ENCODE assay signal across 8 cellular contexts in genomic region chr10:132435320-132435719, GRCh38. TPM values are rescaled to one million over a fixed set of nuclear protein-coding genes. Genes with fewer than 3 reads are reported as not detected.
DNase-seq lines count a peak whose midpoint lies in the region; ATAC-seq, FAIRE-seq and TF ChIP-seq lines count a peak whose summit lies in the region.
"Not testable (repeated sequence)": the region's sequence is repeated elsewhere in the genome, so short reads cannot be mapped to it uniquely, and the experiment has no call there.

No MANE protein-coding gene starts in this region.

- H4K20me1 ChIP-seq in GM12878 (ENCODE audit: control insufficient read depth, insufficient read depth); H1 (replicated peaks in 1 of 2; ENCODE audit: control insufficient read depth in 1 of 2, insufficient read depth in 2 of 2, low read length in 2 of 2): not testable (repeated sequence)

- not testable (repeated sequence) for H4K8ac ChIP-seq in H1 (ENCODE audit: extremely low read depth, insufficient read depth, low read length)

- H3K27ac ChIP-seq in GM12878 (ENCODE audit: control insufficient read depth, insufficient read depth); H1 (ENCODE audit: low read depth, low read length); naive thymus-derived CD4-positive, alpha-beta T cell (ENCODE audit: low read depth, low read length): not testable (repeated sequence)

- H2AFZ ChIP-seq in GM12878 (ENCODE audit: control insufficient read depth, low read depth, low read length); H1 (ENCODE audit: low read length): not testable (repeated sequence)

- CTCF ChIA-PET in GM12878 (lab: Yijun Ruan, JAX); H1 (lab: Charles Lee; ENCODE audit: partially characterized antibody); naive thymus-derived CD4-positive, alpha-beta T cell (lab: Charles Lee): not testable (repeated sequence)

- H2BK20ac ChIP-seq in H1 (ENCODE audit: low read length), result not testable (repeated sequence)

- not testable (repeated sequence) for H3K4me3 ChIP-seq in GM12878; H1 (ENCODE audit: extremely low read depth in 1 of 4, insufficient read depth in 2 of 4, low read depth in 3 of 4, low read length in 4 of 4); naive thymus-derived CD4-positive, alpha-beta T cell (ENCODE audit: low read length)

- H2BK15ac ChIP-seq in H1 (ENCODE audit: low read length), result not testable (repeated sequence)

- H3K14ac ChIP-seq in H1 (ENCODE audit: insufficient read length), result not testable (repeated sequence)

- not testable (repeated sequence) for H3K4me1 ChIP-seq in GM12878 (ENCODE audit: control insufficient read depth, insufficient read depth, low read length); H1 (replicated peaks in 1 of 4; ENCODE audit: control insufficient read depth in 3 of 4, insufficient read depth in 4 of 4, low read length in 3 of 4); naive thymus-derived CD4-positive, alpha-beta T cell (ENCODE audit: control insufficient read depth in 2 of 2, insufficient read depth in 2 of 2, low read length in 2 of 2)

- H3K36me3 Mint-ChIP-seq in naive thymus-derived CD4-positive, alpha-beta T cell, result not testable (repeated sequence)

- not testable (repeated sequence) for H3K79me2 ChIP-seq in GM12878 (ENCODE audit: control insufficient read depth, insufficient read depth, low read length); H1 (ENCODE audit: control insufficient read depth in 1 of 2, insufficient read depth in 2 of 2, low read length in 2 of 2)

- H3K4me2 ChIP-seq in GM12878 (ENCODE audit: control insufficient read depth, insufficient read depth); H1 (ENCODE audit: insufficient read depth in 1 of 2, low read depth in 2 of 2, low read length in 2 of 2): not testable (repeated sequence)

- TF ChIP-seq CTCF in GM12878 (IDR thresholded peaks at IDR 0.05 in 2 of 3, conservative IDR thresholded peaks at IDR 0.05 in 1 of 3; ENCODE audit: control insufficient read depth in 2 of 3, extremely low read depth in 1 of 3, insufficient read depth in 1 of 3, low read depth in 3 of 3, low read length in 3 of 3); H1 (IDR thresholded peaks at IDR 0.05; ENCODE audit: control extremely low read depth in 1 of 3, insufficient read depth in 1 of 3, low read depth in 1 of 3, low read length in 3 of 3): not testable (repeated sequence)

- H2BK12ac ChIP-seq in H1 (ENCODE audit: low read depth, low read length), result not testable (repeated sequence)

- H3K4ac ChIP-seq in H1 (replicated peaks; ENCODE audit: insufficient read length, low read depth, low read length), result not testable (repeated sequence)

- H3K18ac ChIP-seq in H1 (ENCODE audit: extremely low read depth, low read length), result not testable (repeated sequence)

- ATAC-seq in GM12878, result not testable (repeated sequence)
- peak; percentile 3 for ATAC-seq in naive thymus-derived CD4-positive, alpha-beta T cell

- not testable (repeated sequence) for H3K56ac ChIP-seq in H1 (replicated peaks; ENCODE audit: insufficient read length, low read depth, low read length)

- H2BK120ac ChIP-seq in H1 (replicated peaks; ENCODE audit: low read depth, low read length), result not testable (repeated sequence)

- not testable (repeated sequence) for H4K91ac ChIP-seq in H1 (replicated peaks; ENCODE audit: insufficient read length, low read length)

- intact Hi-C loops in GM12878 (cut with micrococcal nuclease; ENCODE audit: unreplicated experiment), result not testable (repeated sequence)
- intact Hi-C loops in naive thymus-derived CD4-positive, alpha-beta T cell (cut with micrococcal nuclease), result loop anchor here in 1 of 2 donors (2.0 kb wide), 1 partner anchor 17 kb away; no protein-coding TSS in a partner anchor

- H3K23ac ChIP-seq in H1 (ENCODE audit: insufficient read length), result not testable (repeated sequence)

- POLR2A ChIA-PET in GM12878 (lab: Charles Lee); H1 (lab: Charles Lee; ENCODE audit: partially characterized antibody); naive thymus-derived CD4-positive, alpha-beta T cell (lab: Charles Lee): not testable (repeated sequence)

- H3K9me3 ChIP-seq in GM12878 (replicated peaks; ENCODE audit: control insufficient read depth, insufficient read depth, low read length); H1 (ENCODE audit: insufficient read depth in 2 of 2, low read depth in 1 of 2, low read length in 1 of 2); naive thymus-derived CD4-positive, alpha-beta T cell (ENCODE audit: control insufficient read depth in 2 of 3, low read length in 3 of 3): not testable (repeated sequence)

- TF ChIP-seq RAD21 in GM12878 (IDR thresholded peaks at IDR 0.05; ENCODE audit: insufficient read depth, low read depth, low read length); H1 (IDR thresholded peaks at IDR 0.05 in 1 of 2, conservative IDR thresholded peaks at IDR 0.05 in 1 of 2; ENCODE audit: low read depth in 2 of 2, low read length in 2 of 2): not testable (repeated sequence)

- TF ChIP-seq POLR2A in GM12891 (IDR thresholded peaks at IDR 0.05; ENCODE audit: low read depth, low read length); H54 (IDR thresholded peaks at IDR 0.05; ENCODE audit: low read depth, low read length); GM12878 (IDR thresholded peaks at IDR 0.05; ENCODE audit: low read depth, low read length); H1 (IDR thresholded peaks at IDR 0.05; ENCODE audit: control extremely low read depth in 1 of 2, low read depth in 2 of 2, low read length in 2 of 2): not testable (repeated sequence)

- not testable (repeated sequence) for BruUV-seq in GM12878 (replicated peaks; lab: Mats Ljungman, UMichigan)

- H3K4me3 Mint-ChIP-seq in naive thymus-derived CD4-positive, alpha-beta T cell, result not testable (repeated sequence)

- not testable (repeated sequence) for TF ChIP-seq EP300 in GM12878 (IDR thresholded peaks at IDR 0.05; ENCODE audit: borderline replicate concordance in 1 of 2, control insufficient read depth in 1 of 2, low read depth in 2 of 2, low read length in 2 of 2); H1 (IDR thresholded peaks at IDR 0.05; ENCODE audit: borderline replicate concordance in 1 of 2, low read depth in 2 of 2, low read length in 2 of 2)

- H2AK5ac ChIP-seq in H1 (ENCODE audit: low read depth, low read length), result not testable (repeated sequence)

- WGBS in GM12878 (ENCODE audit: insufficient coverage, insufficient replicate concordance, low lambda C conversion rate, missing lambda C conversion rate), result 75% methylated on average over 5 of the region's 5 CpGs
- 90% methylated on average over 5 of the region's 5 CpGs; no CpG with 5 or more reads in 1 of the 2 experiments for WGBS in H1 (ENCODE audit: extremely low coverage in 1 of 2, insufficient coverage in 1 of 2, insufficient read length in 1 of 2, insufficient replicate concordance in 2 of 2, low coverage in 1 of 2, low lambda C conversion rate in 2 of 2, missing lambda C conversion rate in 1 of 2), 2 experiments

- H3K9ac ChIP-seq in GM12878 (ENCODE audit: control insufficient read depth, insufficient read depth, low read length); H1 (replicated peaks in 1 of 4; ENCODE audit: extremely low read depth in 1 of 4, low read depth in 3 of 4, low read length in 3 of 4): not testable (repeated sequence)

- H3K23me2 ChIP-seq in H1 (ENCODE audit: low read depth, low read length), result not testable (repeated sequence)

- not testable (repeated sequence) for H3K27me3 ChIP-seq in GM12878 (replicated peaks in 1 of 2; ENCODE audit: control insufficient read depth in 2 of 2, insufficient read depth in 2 of 2, low read length in 1 of 2); H1 (replicated peaks in 1 of 4; ENCODE audit: control insufficient read depth in 3 of 4, extremely low read depth in 1 of 4, insufficient read depth in 3 of 4, low read length in 3 of 4); naive thymus-derived CD4-positive, alpha-beta T cell (ENCODE audit: control insufficient read depth in 2 of 2, insufficient read depth in 2 of 2, low read length in 2 of 2)

- peak; percentile 35 for FAIRE-seq in A204.1 (lab: Jason Lieb, UNC)
- FAIRE-seq in GM12891 (lab: Jason Lieb, UNC), result peak; percentile 87
- peak; percentile 20 for FAIRE-seq in H54 (lab: Jason Lieb, UNC)
- FAIRE-seq in HTR-8/SVneo (lab: Jason Lieb, UNC), result peak; percentile 75
- peak; percentile 75 for FAIRE-seq in GM12878 (lab: Jason Lieb, UNC)
- not testable (repeated sequence) for FAIRE-seq in H1 (lab: Jason Lieb, UNC)
- FAIRE-seq in urothelium cell line (lab: Jason Lieb, UNC), result peak; percentile 87

- DNase-seq in GM12891 (ENCODE audit: insufficient read length, low spot score); H54 (ENCODE audit: insufficient read length, low spot score); HTR-8/SVneo (ENCODE audit: insufficient read length, low spot score); GM12878 (ENCODE audit: low read depth, low spot score); H1 (ENCODE audit: low read depth in 1 of 2, low spot score in 2 of 2); naive thymus-derived CD4-positive, alpha-beta T cell; urothelium cell line (ENCODE audit: low spot score): not testable (repeated sequence)

- H3K27ac Mint-ChIP-seq in naive thymus-derived CD4-positive, alpha-beta T cell, result not testable (repeated sequence)

- not testable (repeated sequence) for H3K4me1 Mint-ChIP-seq in naive thymus-derived CD4-positive, alpha-beta T cell

- H3K79me1 ChIP-seq in H1 (ENCODE audit: low read depth, low read length), result not testable (repeated sequence)

- RAD21 ChIA-PET in GM12878 (lab: Charles Lee; ENCODE audit: unreplicated experiment), result not testable (repeated sequence)

- H3K36me3 ChIP-seq in GM12878 (ENCODE audit: control insufficient read depth in 2 of 2, insufficient read depth in 2 of 2, low read length in 1 of 2); H1 (ENCODE audit: control insufficient read depth in 2 of 4, insufficient read depth in 4 of 4, low read length in 3 of 4); naive thymus-derived CD4-positive, alpha-beta T cell (ENCODE audit: control insufficient read depth in 2 of 3, insufficient read depth in 3 of 3, low read length in 3 of 3): not testable (repeated sequence)

- not testable (repeated sequence) for H3K9me3 Mint-ChIP-seq in naive thymus-derived CD4-positive, alpha-beta T cell

- in situ Hi-C loops in GM12878 (cut with MboI), result not testable (repeated sequence)

- not testable (repeated sequence) for H4K5ac ChIP-seq in H1 (ENCODE audit: insufficient read length, low read depth, low read length)

- H3K27me3 Mint-ChIP-seq in naive thymus-derived CD4-positive, alpha-beta T cell, result not testable (repeated sequence)

- SMC1A ChIA-PET in GM12878 (lab: Charles Lee; ENCODE audit: uncharacterized antibody, unreplicated experiment), result not testable (repeated sequence)

- H2BK5ac ChIP-seq in H1 (ENCODE audit: low read depth, low read length), result not testable (repeated sequence)

RNA-seq across cellular contexts. Expression of gene PWWP2B, which starts 38.3 kb away (rescaled TPM):
- polyA plus RNA-seq in GM12891 (2012; ENCODE audit: low read depth, missing spikeins), result 0.13 TPM
- 0.44 and 0.90 TPM in 2 replicates for total RNA-seq in GM12878 (2013; cell fraction: nucleolus; rRNA removed)
- 0.38 and 0.56 TPM in 2 replicates for total RNA-seq in GM12878 (2014; rRNA removed)
- 0.04 TPM in 1 of 2 replicates, not detected in the other for total RNA-seq in GM12878 (2014; rRNA removed; fragmentation: Illumina TruSeq; extraction: Trizol)
- total RNA-seq in GM12878 (2021), result 0.72 and 0.87 TPM in 2 replicates
- polyA plus RNA-seq in GM12878 (2011; ENCODE audit: low read depth), result not detected
- polyA plus RNA-seq in GM12878 (2011; rRNA removed), result not detected in 2 replicates
- 0.03 TPM in 1 of 2 replicates, not detected in the other for polyA plus RNA-seq in GM12878 (2011; cell fraction: cytosol; rRNA removed)
- polyA plus RNA-seq in GM12878 (2011; cell fraction: nucleus; rRNA removed), result not detected in 2 replicates
- polyA plus RNA-seq in GM12878 (2012), result 0.22 and 0.49 TPM in 2 replicates
- polyA plus RNA-seq in GM12878 (2014; fragmentation: Illumina TruSeq; extraction: Trizol), result 0.04 TPM in 1 of 2 replicates, not detected in the other
- not detected for polyA plus RNA-seq in GM12878 (2014; fragmentation: Nextera tagmentation; extraction: Ambion mirVana)
- 0.30 and 0.59 TPM in 2 replicates for polyA plus RNA-seq in GM12878 (2014; rRNA removed)
- under 1 TPM in 1 of 2 experiments, not detected in 1; 0.14 TPM for polyA plus RNA-seq in GM12878 (2016; fragmentation: Nextera tagmentation; extraction: Ambion mirVana)
- polyA minus RNA-seq in GM12878 (2011; rRNA and poly(A)+ RNA removed), result not detected in 2 replicates
- 0.67 TPM in 1 of 2 replicates, not detected in the other for polyA minus RNA-seq in GM12878 (2011; cell fraction: cytosol; rRNA and poly(A)+ RNA removed)
- not detected in 2 replicates for polyA minus RNA-seq in GM12878 (2011; cell fraction: nucleus; rRNA and poly(A)+ RNA removed)
- 10.8 and 11.0 TPM in 2 replicates for total RNA-seq in H1 (2021; fragmentation: NEBNext Ultra II Directional; extraction: Animal tissue kit (Norgen Biotek cat#: 25700))
- 5.3 and 9.4 TPM in 2 replicates for polyA plus RNA-seq in H1 (2011; rRNA removed)
- 7.2 TPM for polyA plus RNA-seq in H1 (2011; cell fraction: cytosol; rRNA removed)
- polyA plus RNA-seq in H1 (2011; cell fraction: nucleus; rRNA removed), result 17.0 TPM
- polyA plus RNA-seq in H1 (2012, experiment 1 of 2), result 4.8 to 8.4 TPM (median 8.0 TPM) in 4 replicates
- 6.0 TPM for polyA plus RNA-seq in H1 (2012, experiment 2 of 2)
- polyA plus RNA-seq in H1 (2013, experiment 1 of 2), result 6.0 TPM
- polyA plus RNA-seq in H1 (2013, experiment 2 of 2), result 5.5 TPM
- 1.2 and 1.4 TPM in 2 replicates for polyA minus RNA-seq in H1 (2011; rRNA and poly(A)+ RNA removed)
- polyA minus RNA-seq in H1 (2011; cell fraction: cytosol; rRNA and poly(A)+ RNA removed), result 5.2 TPM
- 7.0 TPM for polyA minus RNA-seq in H1 (2011; cell fraction: nucleus; rRNA and poly(A)+ RNA removed)
- total RNA-seq in naive thymus-derived CD4-positive, alpha-beta T cell, result 10 to 100 TPM in 4 of 5 experiments, 1 to 10 TPM in 1; 9.1 to 22.2 (median 12.1) TPM
- 1 to 10 TPM; 1.5 to 3.6 TPM for polyA plus RNA-seq in naive thymus-derived CD4-positive, alpha-beta T cell
